ENCODE assay signal across 20 cellular contexts in genomic region chr6:34352305-34352937, GRCh38. TPM values are rescaled to one million over a fixed set of nuclear protein-coding genes. Genes with fewer than 3 reads are reported as not detected.
A peak's percentile ranks its signal among the peaks of the same experiment; 100 is the strongest.
DNase-seq lines count a peak whose midpoint lies in the region; ATAC-seq lines count a peak whose summit lies in the region.
"Had no signal": no experiment of that assay in that cellular context is flagged by ENCODE, and none has a peak within 500 bp of the region (broad histone marks: within the 10 kb centered on the region; RNA-seq: fewer than 3 reads in every experiment).

No MANE protein-coding gene starts in this region.

- intact Hi-C loops in activated CD4-positive, alpha-beta T cell treated with anti-CD3 and anti-CD28 coated beads for 36 hours (cut with DNase I, micrococcal nuclease) = no loop called here

- no peaks in the 10 kb centered on the region for H3K27me3 Mint-ChIP-seq in activated CD4-positive, alpha-beta T cell treated with anti-CD3 and anti-CD28 coated beads for 36 hours
- H3K27me3 Mint-ChIP-seq: CD4-positive, alpha-beta T cell; T-cell had no signal

- H3K4me1 ChIP-seq in skeletal muscle tissue (ENCODE audit: control insufficient read depth in 3 of 3, insufficient read depth in 3 of 3, low read length in 3 of 3) = peaks cover 11 to 21% (median 17%) of the 10 kb centered on the region in 3 donors

- H3K27me3 ChIP-seq in skeletal muscle tissue (ENCODE audit: control insufficient read depth in 3 of 3, insufficient read depth in 3 of 3, low read length in 3 of 3) = no peaks in the 10 kb centered on the region

- H3K9me3 ChIP-seq in SK-N-MC (ENCODE audit: low read depth, low read length) = no peaks in the 10 kb centered on the region
- H3K9me3 ChIP-seq in skeletal muscle tissue (ENCODE audit: control insufficient read depth in 3 of 3, low read length in 3 of 3) = no peaks in the 10 kb centered on the region

- DNase-seq in NCI-H2171 treated with DMSO at 0.1 percent for 48 hours (lab: John Stamatoyannopoulos, UW) (peak; percentile 34), NCI-H2171 (lab: John Stamatoyannopoulos, UW) (no peak), SK-N-MC (ENCODE audit: low read depth, low spot score) (no peak), fibroblast of peridontal ligament (ENCODE audit: extremely low read depth) (peak; percentile 68), NCI-H226 (no peak), OCI-M2 (lab: John Stamatoyannopoulos, UW; ENCODE audit: unreplicated experiment) (no peak)
- no peak for DNase-seq in activated CD4-positive, alpha-beta T cell treated with anti-CD3 and anti-CD28 coated beads for 36 hours
- DNase-seq: activated CD8-positive, alpha-beta memory T cell treated with anti-CD3 and anti-CD28 coated beads for 24 hours; CD4-positive, alpha-beta T cell; DND-41; KG1; NCI-H1417 treated with DMSO at 0.1 percent for 48 hours; NCI-H345; NK-92 treated with Interleukin-12 subunit alpha and Interleukin-12 subunit beta, amount 100 ng/mL, for 24 hours; T-cell; WERI-Rb-1 had no signal

- H3K27ac ChIP-seq in SK-N-MC (0 out of 2 replicates have a peak overlapping the region, but pooled peaks have one; percentile 30), skeletal muscle tissue (ENCODE audit: low read depth, low read length) (peak overlapping the region; percentile 20)
- H3K27ac ChIP-seq: 22Rv1, skin epidermis, WERI-Rb-1 had no signal

- H3K36me3 ChIP-seq in SK-N-MC (ENCODE audit: insufficient read depth, low read length) (no peaks in the 10 kb centered on the region), skeletal muscle tissue (ENCODE audit: control insufficient read depth in 3 of 3, insufficient read depth in 3 of 3, low read length in 3 of 3) (no peaks in the 10 kb centered on the region)
- H3K36me3 ChIP-seq: WERI-Rb-1 had no signal

- CTCF ChIA-PET in activated CD4-positive, alpha-beta T cell treated with anti-CD3 and anti-CD28 coated beads for 36 hours (lab: Charles Lee) = no interaction called here

- H3K27ac Mint-ChIP-seq in activated CD4-positive, alpha-beta T cell treated with anti-CD3 and anti-CD28 coated beads for 36 hours = no peak overlapping the region
- H3K27ac Mint-ChIP-seq: activated T-helper 2 cell treated with anti-CD3 and anti-CD28 coated beads, Interferon-gamma antibody, Interleukin-2, Interleukin-4, amounts not matched to agents 10 μg/mL and 5 μg/mL and 100 μg/mL, durations not matched to agents 14 hours and 24 hours and 36 hours; CD4-positive, alpha-beta T cell had no signal

- no peaks in the 10 kb centered on the region for H3K4me1 Mint-ChIP-seq in activated CD4-positive, alpha-beta T cell treated with anti-CD3 and anti-CD28 coated beads for 36 hours

- H3K36me3 Mint-ChIP-seq in activated CD4-positive, alpha-beta T cell treated with anti-CD3 and anti-CD28 coated beads for 36 hours (ENCODE audit: low read depth) = no peaks in the 10 kb centered on the region

- POLR2A ChIA-PET in activated CD4-positive, alpha-beta T cell treated with anti-CD3 and anti-CD28 coated beads for 36 hours (lab: Charles Lee) = no interaction called here

- H3K9ac ChIP-seq in SK-N-MC (ENCODE audit: insufficient read length) (no peak overlapping the region), skeletal muscle tissue (ENCODE audit: low read depth in 1 of 3, low read length in 3 of 3) (no peak overlapping the region)

- ATAC-seq in activated CD4-positive, alpha-beta T cell treated with anti-CD3 and anti-CD28 coated beads for 36 hours = no peak
- ATAC-seq: T-cell had no signal

- H3K4me3 Mint-ChIP-seq in activated CD4-positive, alpha-beta T cell treated with anti-CD3 and anti-CD28 coated beads for 36 hours = no peak overlapping the region
- H3K4me3 Mint-ChIP-seq: CD4-positive, alpha-beta T cell; T-cell had no signal

- H3K9me3 Mint-ChIP-seq in activated CD4-positive, alpha-beta T cell treated with anti-CD3 and anti-CD28 coated beads for 36 hours (ENCODE audit: low read depth) = no peaks in the 10 kb centered on the region
- H3K9me3 Mint-ChIP-seq: activated T-helper 2 cell treated with anti-CD3 and anti-CD28 coated beads, Interferon-gamma antibody, Interleukin-2, Interleukin-4, amounts not matched to agents 10 μg/mL and 5 μg/mL and 100 μg/mL, durations not matched to agents 14 hours and 24 hours and 36 hours; CD4-positive, alpha-beta T cell; T-cell had no signal

- H3K4me3 ChIP-seq in SK-N-MC (no peak overlapping the region), skeletal muscle tissue (ENCODE audit: low read length in 3 of 3) (no peak overlapping the region)
- H3K4me3 ChIP-seq: skin epidermis had no signal

RNA-seq across cellular contexts. Expression of gene NUDT3, which starts 40.0 kb away (rescaled TPM):
- total RNA-seq in skeletal muscle tissue = 28.7 TPM
- 10 to 100 TPM; 13.3 to 13.6 TPM for total RNA-seq in activated CD4-positive, alpha-beta T cell treated with anti-CD3 and anti-CD28 coated beads for 36 hours

Comparison
In these comparisons a context has a peak if more than half of its experiments do, and no peak if none do; other contexts are left out.
1. DNase-seq: peak in NCI-H2171 treated with DMSO at 0.1 percent for 48 hours (single experiment) and fibroblast of peridontal ligament (single experiment); none in NCI-H2171 (single experiment), SK-N-MC (single experiment), NCI-H226 (single experiment), OCI-M2 (single experiment) and activated CD4-positive, alpha-beta T cell treated with anti-CD3 and anti-CD28 coated beads for 36 hours (single experiment).